In the genomic region with DNA sequence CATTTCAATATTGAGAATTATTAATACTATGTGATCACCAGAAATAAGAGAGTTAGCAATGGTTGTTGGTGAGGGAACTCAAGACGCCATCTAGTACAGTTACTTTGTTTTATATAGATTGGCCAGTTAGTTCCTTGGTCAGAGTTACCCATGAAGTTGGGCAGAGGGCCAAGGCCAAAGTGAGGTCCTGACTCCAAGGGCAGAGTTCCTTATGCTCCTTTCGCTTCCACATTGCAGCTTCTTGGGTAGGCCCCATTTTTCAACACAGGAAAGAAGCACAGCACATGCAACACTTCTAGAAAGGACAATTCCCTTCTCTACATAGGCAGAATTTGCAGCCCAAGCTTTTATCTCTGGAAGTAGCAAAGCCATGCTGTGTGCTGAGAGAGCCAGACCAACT, we compare ENCODE assay signal across 27 cellular contexts.
A peak's percentile ranks its signal among the peaks of the same experiment; 100 is the strongest.
DNase-seq lines count a peak whose midpoint lies in the region; ATAC-seq, FAIRE-seq and TF ChIP-seq lines count a peak whose summit lies in the region.
"Had no signal": no experiment of that assay in that cellular context is flagged by ENCODE, and none has a peak within 500 bp of the region (broad histone marks: within the 10 kb centered on the region; RNA-seq: fewer than 3 reads in every experiment).

No MANE protein-coding gene starts in this region.

- TF ChIP-seq RAD21 in HepG2 (CRISPR knock-in tag; IDR thresholded peaks at IDR 0.05): no peak

- H3K27ac ChIP-seq in right lobe of liver (no peak overlapping the region), HepG2 (ENCODE audit: extremely low read length, insufficient read depth, low read length) (no peak overlapping the region), right atrium auricular region (no peak overlapping the region), psoas muscle (no peak overlapping the region)
- H3K27ac ChIP-seq: parathyroid adenoma, SJCRH30, thoracic aorta had no signal

- no peak overlapping the region for H3K4me2 ChIP-seq in HepG2 (ENCODE audit: low read depth, low read length)

- peak; percentile 51 to 63 (median 59) for DNase-seq in right lobe of liver
- no peak for DNase-seq in HepG2 (ENCODE audit: low spot score)
- peak; percentile 65 for DNase-seq in right atrium auricular region (ENCODE audit: low spot score)
- DNase-seq in psoas muscle: peak; percentile 39 to 61
- no peak for DNase-seq in stimulated activated CD4-positive, alpha-beta T cell treated with anti-CD3 and anti-CD28 coated beads, Interleukin-4, amount 100 ng/mL, for 4 hours
- no peak for DNase-seq in D721Med (ENCODE audit: insufficient read length, low spot score)
- no peak for DNase-seq in ureter (ENCODE audit: low spot score)
- DNase-seq: activated CD4-positive, alpha-beta T cell treated with anti-CD3 and anti-CD28 coated beads, Interleukin-2, amount 10 ng/mL, durations not matched to agents 24 days and 14 days; activated CD8-positive, alpha-beta memory T cell treated with anti-CD3 and anti-CD28 coated beads, Interleukin-2, amount 10 ng/mL, durations not matched to agents 7 days and 5 days; effector CD4-positive, alpha-beta T cell; erythroblast; foreskin fibroblast; islet precursor cell; natural killer cell; NCI-H1417; NCI-H2107; SJCRH30; small intestine; stimulated activated CD4-positive, alpha-beta T cell treated with anti-CD3 and anti-CD28 coated beads, Interleukin-2, amount 100 ng/mL, for 24 hours had no signal

- H3K27me3 ChIP-seq in right lobe of liver: no peaks in the 10 kb centered on the region
- H3K27me3 ChIP-seq in HepG2 (ENCODE audit: control insufficient read depth in 1 of 2, insufficient read depth in 2 of 2, low read length in 2 of 2): no peaks in the 10 kb centered on the region
- H3K27me3 ChIP-seq in right atrium auricular region: no peaks in the 10 kb centered on the region
- H3K27me3 ChIP-seq in psoas muscle (ENCODE audit: insufficient read depth in 3 of 3, low read length in 2 of 3): no peaks in the 10 kb centered on the region
- H3K27me3 ChIP-seq: ascending aorta, SJCRH30 had no signal

- H3K4me3 ChIP-seq in right lobe of liver (no peak overlapping the region), HepG2 (replicated peaks in 1 of 3; ENCODE audit: insufficient read depth in 1 of 3, low read depth in 2 of 3, low read length in 3 of 3) (no peak overlapping the region), right atrium auricular region (no peak overlapping the region), psoas muscle (no peak overlapping the region)
- H3K4me3 ChIP-seq: ascending aorta, SJCRH30, thoracic aorta had no signal

- H2AFZ ChIP-seq in HepG2 (ENCODE audit: low read length): no peak overlapping the region
- H2AFZ ChIP-seq: parathyroid adenoma had no signal

- TF ChIP-seq POLR2A in right lobe of liver (IDR thresholded peaks at IDR 0.05): no peak
- no peak for TF ChIP-seq POLR2A in HepG2 (IDR thresholded peaks at IDR 0.05; ENCODE audit: insufficient read depth in 1 of 2, low read depth in 2 of 2, low read length in 2 of 2)

- H3K4me1 ChIP-seq in right lobe of liver (peaks cover 0 to 3% (median 0%) of the 10 kb centered on the region in 4 donors), HepG2 (ENCODE audit: insufficient read depth, low read length) (no peaks in the 10 kb centered on the region), right atrium auricular region (peaks cover 0 to 10% of the 10 kb centered on the region in 2 donors), psoas muscle (no peaks in the 10 kb centered on the region)
- H3K4me1 ChIP-seq: parathyroid adenoma, SJCRH30 had no signal

- no peaks in the 10 kb centered on the region for H3K79me2 ChIP-seq in HepG2 (ENCODE audit: insufficient read depth, low read length)
- H3K79me2 ChIP-seq: parathyroid adenoma had no signal

- POLR2A ChIA-PET in HepG2 (lab: Yijun Ruan, JAX): no interaction called here

- CTCF ChIA-PET in HepG2 (lab: Yijun Ruan, JAX; ENCODE audit: low intra/inter-chr PET ratio, low total read pairs): no interaction called here

- H3K9ac ChIP-seq in HepG2 (ENCODE audit: insufficient read depth, low read depth, low read length): no peak overlapping the region
- H3K9ac ChIP-seq: parathyroid adenoma had no signal

- TF ChIP-seq EP300 in HepG2 (IDR thresholded peaks at IDR 0.05; ENCODE audit: low read depth in 2 of 2, low read length in 2 of 2) (no peak), HepG2 (CRISPR knock-in tag; IDR thresholded peaks at IDR 0.05; ENCODE audit: borderline replicate concordance) (no peak)

- intact Hi-C loops in right lobe of liver (cut with DNase I): no loop called here
- intact Hi-C loops in HepG2 (cut with micrococcal nuclease; ENCODE audit: unreplicated experiment): no loop called here
- intact Hi-C loops in psoas muscle (cut with DNase I): no loop called here

- WGBS in right lobe of liver (ENCODE audit: insufficient coverage, low coverage, low lambda C conversion rate, missing lambda C conversion rate): 79% methylated on average over 2 of the region's 2 CpGs
- 20% methylated on average over 2 of the region's 2 CpGs for WGBS in HepG2 (ENCODE audit: low lambda C conversion rate)
- 87 to 97% (median 96%) methylated on average over 2 of the region's 2 CpGs for WGBS in psoas muscle, 3 donors

- H3K36me3 ChIP-seq in right lobe of liver (no peaks in the 10 kb centered on the region), HepG2 (replicated peaks in 1 of 2; ENCODE audit: control insufficient read depth in 1 of 2, insufficient read depth in 2 of 2, low read length in 2 of 2) (no peaks in the 10 kb centered on the region), right atrium auricular region (no peaks in the 10 kb centered on the region), psoas muscle (ENCODE audit: insufficient read depth in 1 of 2, low read depth in 1 of 2) (no peaks in the 10 kb centered on the region)
- H3K36me3 ChIP-seq: ascending aorta, SJCRH30, thoracic aorta had no signal

- FAIRE-seq in HepG2 (lab: Jason Lieb, UNC) (no peak), D721Med (lab: Jason Lieb, UNC) (no peak)
- FAIRE-seq: A204.1, small intestine had no signal

- in situ Hi-C loops in HepG2 (cut with HindIII; ENCODE audit: extremely low pct_ligation_motif_present, low pct_unique_long_range_greater_than_20kb): no loop called here

- no peak for TF ChIP-seq CTCF in right lobe of liver (IDR thresholded peaks at IDR 0.05)
- no peak for TF ChIP-seq CTCF in HepG2 (CRISPR knock-in tag; IDR thresholded peaks at IDR 0.05)
- TF ChIP-seq CTCF in right atrium auricular region (IDR thresholded peaks at IDR 0.05): no peak
- no peak for TF ChIP-seq CTCF in psoas muscle (IDR thresholded peaks at IDR 0.05)
- TF ChIP-seq CTCF in D721Med (IDR thresholded peaks at IDR 0.05; ENCODE audit: insufficient read depth, missing control alignments): no peak

- H4K20me1 ChIP-seq in HepG2 (ENCODE audit: insufficient read depth, low read length): no peaks in the 10 kb centered on the region

- BruUV-seq in HepG2 (replicated peaks; lab: Mats Ljungman, UMichigan): no TSS peak

- ATAC-seq in right lobe of liver: peak; percentile 52 to 74 (median 67)
- no peak for ATAC-seq in HepG2
- ATAC-seq in psoas muscle: no peak
- ATAC-seq in GM18867 (IDR thresholded peaks at IDR 0.05; ENCODE audit: unreplicated experiment): no peak
- ATAC-seq: activated CD8-positive, alpha-beta memory T cell treated with anti-CD3 and anti-CD28 coated beads, Interleukin-2, amount 10 ng/mL, durations not matched to agents 7 days and 5 days; activated naive CD4-positive, alpha-beta T cell treated with anti-CD3 and anti-CD28 coated beads, Interleukin-2, amount 50 U/mL, for 72 hours; natural killer cell; Panc1; stimulated activated memory B cell treated with anti-CD40 and anti-IgM and Interleukin-4, amounts not matched to agents 10 μg/mL and 1 μg/mL and 100 μg/mL, for 72 hours had no signal

- H3K9me3 ChIP-seq in right lobe of liver (no peaks in the 10 kb centered on the region), HepG2 (ENCODE audit: low read length) (no peaks in the 10 kb centered on the region), right atrium auricular region (no peaks in the 10 kb centered on the region), psoas muscle (no peaks in the 10 kb centered on the region)
- H3K9me3 ChIP-seq: ascending aorta, SJCRH30, thoracic aorta had no signal

TF ChIP-seq in HepG2, 621 proteins besides CTCF, POLR2A, EP300 and RAD21:
- TF ChIP-seq, protein P1, sequence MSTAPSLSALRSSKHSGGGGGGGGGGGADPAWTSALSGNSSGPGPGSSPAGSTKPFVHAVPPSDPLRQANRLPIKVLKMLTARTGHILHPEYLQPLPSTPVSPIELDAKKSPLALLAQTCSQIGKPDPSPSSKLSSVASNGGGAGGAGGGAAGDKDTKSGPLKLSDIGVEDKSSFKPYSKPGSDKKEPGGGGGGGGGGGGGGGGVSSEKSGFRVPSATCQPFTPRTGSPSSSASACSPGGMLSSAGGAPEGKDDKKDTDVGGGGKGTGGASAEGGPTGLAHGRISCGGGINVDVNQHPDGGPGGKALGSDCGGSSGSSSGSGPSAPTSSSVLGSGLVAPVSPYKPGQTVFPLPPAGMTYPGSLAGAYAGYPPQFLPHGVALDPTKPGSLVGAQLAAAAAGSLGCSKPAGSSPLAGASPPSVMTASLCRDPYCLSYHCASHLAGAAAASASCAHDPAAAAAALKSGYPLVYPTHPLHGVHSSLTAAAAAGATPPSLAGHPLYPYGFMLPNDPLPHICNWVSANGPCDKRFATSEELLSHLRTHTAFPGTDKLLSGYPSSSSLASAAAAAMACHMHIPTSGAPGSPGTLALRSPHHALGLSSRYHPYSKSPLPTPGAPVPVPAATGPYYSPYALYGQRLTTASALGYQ (CRISPR knock-in tag; IDR thresholded peaks at IDR 0.05): no peak
- TF ChIP-seq, protein P2, sequence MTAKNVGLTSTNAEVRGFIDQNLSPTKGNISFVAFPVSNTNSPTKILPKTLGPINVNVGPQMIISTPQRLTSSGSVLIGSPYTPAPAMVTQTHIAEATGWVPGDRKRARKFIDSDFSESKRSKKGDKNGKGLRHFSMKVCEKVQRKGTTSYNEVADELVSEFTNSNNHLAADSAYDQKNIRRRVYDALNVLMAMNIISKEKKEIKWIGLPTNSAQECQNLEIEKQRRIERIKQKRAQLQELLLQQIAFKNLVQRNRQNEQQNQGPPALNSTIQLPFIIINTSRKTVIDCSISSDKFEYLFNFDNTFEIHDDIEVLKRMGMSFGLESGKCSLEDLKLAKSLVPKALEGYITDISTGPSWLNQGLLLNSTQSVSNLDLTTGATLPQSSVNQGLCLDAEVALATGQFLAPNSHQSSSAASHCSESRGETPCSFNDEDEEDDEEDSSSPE (CRISPR knock-in tag; IDR thresholded peaks at IDR 0.05): no peak
TF ChIP-seq in HepG2: peak in this region for 0.

Comparison
In these comparisons a context has a peak if more than half of its experiments do, and no peak if none do; other contexts are left out.
1. ATAC-seq: peak in right lobe of liver (4 of 4); none in HepG2 (single experiment), psoas muscle (0 of 4) and GM18867 (single experiment).
2. DNase-seq: peak in right lobe of liver (3 of 3), right atrium auricular region (single experiment) and psoas muscle (2 of 2); none in HepG2 (single experiment), stimulated activated CD4-positive, alpha-beta T cell treated with anti-CD3 and anti-CD28 coated beads, Interleukin-4, amount 100 ng/mL, for 4 hours (0 of 2), D721Med (single experiment) and ureter (single experiment).